Comparison of ENCODE assay signal across 8 cellular contexts in the genomic region with DNA sequence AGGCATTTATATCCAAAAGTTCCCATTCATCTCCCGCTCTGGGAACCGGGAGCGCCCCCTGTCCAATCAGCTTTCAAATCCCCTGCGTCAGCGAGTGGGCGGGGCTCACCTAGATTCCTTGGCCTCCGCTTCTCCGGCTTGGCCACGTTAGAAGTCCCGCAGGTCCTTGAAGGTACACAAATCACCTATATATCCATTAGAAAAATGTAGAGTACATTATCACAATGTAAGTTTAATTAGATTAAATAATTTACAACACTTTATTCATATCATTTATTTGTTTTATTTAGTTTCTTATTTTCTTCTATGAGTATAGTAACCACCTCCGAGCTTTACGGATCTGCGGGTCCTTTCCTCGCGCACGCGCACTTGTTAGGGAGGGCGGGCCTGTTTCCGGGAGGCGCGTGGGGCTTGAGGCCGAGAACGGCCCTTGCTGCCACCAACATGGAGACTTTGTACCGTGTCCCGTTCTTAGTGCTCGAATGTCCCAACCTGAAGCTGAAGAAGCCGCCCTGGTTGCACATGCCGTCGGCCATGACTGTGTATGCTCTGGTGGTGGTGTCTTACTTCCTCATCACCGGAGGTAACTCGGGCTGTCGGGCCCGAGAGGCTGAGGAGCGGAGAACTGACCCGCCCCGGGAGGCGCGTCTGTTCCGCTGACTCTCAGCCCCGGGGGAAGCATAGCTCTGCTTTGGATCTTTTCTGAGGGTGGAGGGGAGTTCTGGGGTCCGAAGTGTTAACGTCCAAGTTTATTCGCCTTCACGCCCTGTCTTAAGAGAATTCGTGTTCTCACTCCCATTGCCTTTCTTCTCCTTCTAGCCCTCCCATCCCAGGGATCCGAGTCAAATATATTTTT. TPM values are rescaled to one million over a fixed set of nuclear protein-coding genes. Genes with fewer than 3 reads are reported as not detected.
DNase-seq lines count a peak whose midpoint lies in the region; TF ChIP-seq lines count a peak whose summit lies in the region.

Gene OSTC, plus strand, starts transcription at position 388 of the 856 bp plus-strand sequence. Its CDS starts 57 bp downstream, at position 445.

- peak; percentile 16; the same call in 1 of the 2 replicates for TF ChIP-seq CTCF in MM.1S (IDR thresholded peaks at IDR 0.05; ENCODE audit: low read length)
- TF ChIP-seq CTCF in fibroblast of the aortic adventitia (IDR thresholded peaks at IDR 0.05; ENCODE audit: insufficient read depth, low read length): peak; percentile 23
- TF ChIP-seq CTCF in nephron (IDR thresholded peaks at IDR 0.05; ENCODE audit: unreplicated experiment in 3 of 3): no peak

- H3K27ac ChIP-seq in MM.1S (ENCODE audit: low read length): peak within 1 kb of the TSS; percentile 55; the same call in 1 of the 2 replicates

- no peaks in the 10 kb centered on the region for H3F3A ChIP-seq in MM.1S (ENCODE audit: insufficient read depth, low read length)

- H3K4me2 ChIP-seq in MM.1S (ENCODE audit: low read depth, low read length): peak within 1 kb of the TSS; percentile 83

- H3K9me3 ChIP-seq in ES-I3 (ENCODE audit: control insufficient read depth, insufficient read depth, low read length) (no peaks in the 10 kb centered on the region), HAP-1 (no peaks in the 10 kb centered on the region), MM.1S (replicated peaks; ENCODE audit: insufficient read depth, low read length) (no peaks in the 10 kb centered on the region)

- H3K9me3 Mint-ChIP-seq in nephron: no peaks in the 10 kb centered on the region
- no peaks in the 10 kb centered on the region for H3K9me3 Mint-ChIP-seq in stimulated activated naive CD8-positive, alpha-beta T cell treated with anti-CD3 and anti-CD28 coated beads, Interleukin-15, Interleukin-2, amounts not matched to agents 100 ng/mL and 50 ng/mL, for 24 hours

- peak within 1 kb of the TSS; percentile 95 to 99 (median 96) for H3K4me3 Mint-ChIP-seq in nephron
- H3K4me3 Mint-ChIP-seq in stimulated activated naive CD8-positive, alpha-beta T cell treated with anti-CD3 and anti-CD28 coated beads, Interleukin-15, Interleukin-2, amounts not matched to agents 100 ng/mL and 50 ng/mL, for 24 hours: peak within 1 kb of the TSS; percentile 94

- H3K9ac ChIP-seq in ES-I3 (ENCODE audit: low read depth, low read length) (peak within 1 kb of the TSS; percentile 86), MM.1S (ENCODE audit: low read length) (peak within 1 kb of the TSS; percentile 83)

- peak within 1 kb of the TSS; percentile 80 for H3K4me3 ChIP-seq in HAP-1
- H3K4me3 ChIP-seq in MM.1S (ENCODE audit: low read length): peak within 1 kb of the TSS; percentile 92
- peak within 1 kb of the TSS; percentile 84 for H3K4me3 ChIP-seq in fibroblast of the aortic adventitia (ENCODE audit: low read depth, low read length)

- peaks cover 3% of the 10 kb centered on the region for H3K27me3 Mint-ChIP-seq in nephron (ENCODE audit: low read depth)
- H3K27me3 Mint-ChIP-seq in stimulated activated naive CD8-positive, alpha-beta T cell treated with anti-CD3 and anti-CD28 coated beads, Interleukin-15, Interleukin-2, amounts not matched to agents 100 ng/mL and 50 ng/mL, for 24 hours: no peaks in the 10 kb centered on the region

- H3K27ac Mint-ChIP-seq in nephron: peak within 1 kb of the TSS; percentile 98 to 99 (median 98)
- H3K27ac Mint-ChIP-seq in stimulated activated naive CD8-positive, alpha-beta T cell treated with anti-CD3 and anti-CD28 coated beads, Interleukin-15, Interleukin-2, amounts not matched to agents 100 ng/mL and 50 ng/mL, for 24 hours: peak within 1 kb of the TSS; percentile 92

- H3K4me1 ChIP-seq in ES-I3 (ENCODE audit: insufficient read depth, low read length) (no peaks in the 10 kb centered on the region), HAP-1 (peaks cover 2% of the 10 kb centered on the region; the same call in 1 of the 2 replicates), MM.1S (ENCODE audit: low read length) (0 out of 2 replicates have a peak, but pooled peaks cover 4% of the 10 kb centered on the region)

- H3K36me3 ChIP-seq in ES-I3 (ENCODE audit: insufficient read depth, low read length) (no peaks in the 10 kb centered on the region), HAP-1 (replicated peaks) (no peaks in the 10 kb centered on the region; the same call in 1 of the 2 replicates), MM.1S (replicated peaks; ENCODE audit: insufficient read depth, low read length) (no peaks in the 10 kb centered on the region)

- H3K9me2 ChIP-seq in MM.1S (replicated peaks; ENCODE audit: insufficient read depth, low read length): no peaks in the 10 kb centered on the region

- peaks cover 7% of the 10 kb centered on the region for H3K4me1 Mint-ChIP-seq in nephron
- H3K4me1 Mint-ChIP-seq in stimulated activated naive CD8-positive, alpha-beta T cell treated with anti-CD3 and anti-CD28 coated beads, Interleukin-15, Interleukin-2, amounts not matched to agents 100 ng/mL and 50 ng/mL, for 24 hours (ENCODE audit: low read depth): peaks cover 35% of the 10 kb centered on the region

- H3K79me2 ChIP-seq in MM.1S (ENCODE audit: low read length): peaks cover 50% of the 10 kb centered on the region

- H3K27me3 ChIP-seq in HAP-1 (ENCODE audit: low read depth): no peaks in the 10 kb centered on the region
- no peaks in the 10 kb centered on the region for H3K27me3 ChIP-seq in MM.1S (replicated peaks; ENCODE audit: insufficient read depth, low read length)

- in situ Hi-C loops in HAP-1 (cut with MboI; ENCODE audit: low sequenced_read_pairs): no loop called here

- H3K36me3 Mint-ChIP-seq in nephron (ENCODE audit: low read depth): peaks cover 19% of the 10 kb centered on the region
- H3K36me3 Mint-ChIP-seq in stimulated activated naive CD8-positive, alpha-beta T cell treated with anti-CD3 and anti-CD28 coated beads, Interleukin-15, Interleukin-2, amounts not matched to agents 100 ng/mL and 50 ng/mL, for 24 hours (ENCODE audit: low read depth): peaks cover 21% of the 10 kb centered on the region

- peak within 1 kb of the TSS; percentile 76 for H2AFZ ChIP-seq in MM.1S (ENCODE audit: low read length)

- DNase-seq in HAP-1 (ENCODE audit: low spot score in 2 of 2) (peak; percentile 92 to 97), MM.1S (peak; percentile 93), SIG-M5 (lab: John Stamatoyannopoulos, UW) (peak; percentile 41), activated gamma-delta T cell (lab: John Stamatoyannopoulos, UW) (peak; percentile 78), fibroblast of the aortic adventitia (ENCODE audit: low read depth) (peak; percentile 98)

- H4K20me1 ChIP-seq in MM.1S (ENCODE audit: insufficient read depth, low read length): no peaks in the 10 kb centered on the region

RNA-seq across cellular contexts. Expression of gene OSTC, which starts in this region (rescaled TPM):
- total RNA-seq in fibroblast of the aortic adventitia (ENCODE audit: low replicate concordance): 186 and 331 TPM in 2 replicates

Comparison
In these comparisons a context has a peak if more than half of its experiments do, and no peak if none do; other contexts are left out.
1. Peak in every context shown above with its lines: DNase-seq, H3K4me3 ChIP-seq and H3K27ac ChIP-seq.
2. DNase-seq: peak in every context shown above with its lines; median percentile 98 in fibroblast of the aortic adventitia; 94 in HAP-1; 93 in MM.1S; 78 in activated gamma-delta T cell; 41 in SIG-M5.
3. CTCF ChIP-seq: peak in MM.1S (single experiment) and fibroblast of the aortic adventitia (single experiment); none in nephron (0 of 3).